1 cellular context compared by ENCODE assay signal in genomic region chr9:96256800-96257199, GRCh38.
A peak's percentile ranks its signal among the peaks of the same experiment; 100 is the strongest.
TF ChIP-seq lines count a peak whose summit lies in the region.

No MANE protein-coding gene starts in this region.

TF ChIP-seq in HepG2, 621 proteins besides CTCF, POLR2A, EP300 and RAD21 (continued from another document):
- TF ChIP-seq ZNF281 (CRISPR knock-in tag; IDR thresholded peaks at IDR 0.05; ENCODE audit: borderline replicate concordance) (peak; percentile 18; the same call in 1 of the 2 replicates), FOSL2 (CRISPR knock-in tag; IDR thresholded peaks at IDR 0.05) (peak; percentile 83), DNMT1 (CRISPR knock-in tag; IDR thresholded peaks at IDR 0.05) (no peak)
